9 cellular contexts compared by ENCODE assay signal in the genomic region with DNA sequence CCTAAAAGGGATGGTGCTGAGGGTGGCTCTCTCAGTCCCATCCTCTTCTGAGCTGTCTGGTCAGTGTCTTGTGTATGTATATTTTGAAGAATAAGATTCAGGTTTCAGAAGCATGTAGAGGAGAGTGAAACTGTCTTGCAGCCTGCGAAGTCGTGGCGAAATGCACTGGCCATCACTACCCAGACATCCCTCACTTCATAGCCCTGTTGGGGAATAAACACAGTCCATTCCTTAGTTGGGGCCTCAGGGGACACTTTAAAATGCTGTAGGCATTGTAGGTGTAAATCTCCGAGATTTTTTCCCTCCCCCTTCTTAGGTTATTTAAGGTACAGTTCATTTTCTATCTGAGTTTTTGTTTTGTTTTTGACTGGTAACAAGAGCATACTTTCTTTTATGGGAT.
DNase-seq lines count a peak whose midpoint lies in the region; ATAC-seq, FAIRE-seq and TF ChIP-seq lines count a peak whose summit lies in the region.
"Had no signal": no experiment of that assay in that cellular context is flagged by ENCODE, and none has a peak within 500 bp of the region (broad histone marks: within the 10 kb centered on the region; RNA-seq: fewer than 3 reads in every experiment).

No MANE protein-coding gene starts in this region.

- H3K9me3 ChIP-seq in A549 (no peaks in the 10 kb centered on the region), body of pancreas (no peaks in the 10 kb centered on the region)
- no peaks in the 10 kb centered on the region for H3K9me3 ChIP-seq in naive thymus-derived CD4-positive, alpha-beta T cell (ENCODE audit: control insufficient read depth in 2 of 3, low read length in 3 of 3)

- ATAC-seq in A549 (peak in 1 of 2 experiments; percentile 4; a peak in 3 of 6 replicates), body of pancreas (no peak), GM18873 (IDR thresholded peaks at IDR 0.05; ENCODE audit: low FRiP score, unreplicated experiment) (no peak)
- no peak for ATAC-seq in naive thymus-derived CD4-positive, alpha-beta T cell

- H3K4me1 ChIP-seq in A549 (peaks cover 46% of the 10 kb centered on the region), body of pancreas (peaks cover 62% of the 10 kb centered on the region)
- H3K4me1 ChIP-seq in naive thymus-derived CD4-positive, alpha-beta T cell (ENCODE audit: control insufficient read depth in 2 of 2, insufficient read depth in 2 of 2, low read length in 2 of 2) = peaks cover 24 to 27% of the 10 kb centered on the region in 2 donors

- intact Hi-C loops in body of pancreas (cut with DNase I) = no loop called here
- intact Hi-C loops in naive thymus-derived CD4-positive, alpha-beta T cell (cut with micrococcal nuclease) = loop anchor here (1.0 to 5.0 kb wide), 4 partner anchors 35 to 109 kb away; partner anchors contain the start of gene FLNB (in 2 of the 2)

- CTCF ChIA-PET in A549 (lab: Yijun Ruan, JAX) = no interaction called here
- CTCF ChIA-PET in naive thymus-derived CD4-positive, alpha-beta T cell (lab: Charles Lee) = interaction anchor here (0.5 to 0.9 kb wide), 3 partner anchors 10 to 49 kb away, joined by 3 to 5 read pairs (median 4); no protein-coding TSS in a partner anchor

- H3K27ac Mint-ChIP-seq in naive thymus-derived CD4-positive, alpha-beta T cell = peak overlapping the region in 8 of 9 donors; percentile 5 to 91 (median 84)

- no peak for FAIRE-seq in A549 (lab: Jason Lieb, UNC)

- peaks cover 12 to 45% (median 36%) of the 10 kb centered on the region in 7 donors for H3K4me1 Mint-ChIP-seq in naive thymus-derived CD4-positive, alpha-beta T cell

- H3K4me3 Mint-ChIP-seq in naive thymus-derived CD4-positive, alpha-beta T cell = peak overlapping the region in 2 of 10 donors; percentile 68 to 69

- H3K27me3 Mint-ChIP-seq in naive thymus-derived CD4-positive, alpha-beta T cell = no peaks in the 10 kb centered on the region

- TF ChIP-seq RAD21 in A549 (conservative IDR thresholded peaks at IDR 0.05 in 1 of 2, IDR thresholded peaks at IDR 0.05 in 1 of 2) = no peak

- H3K27me3 ChIP-seq in body of pancreas = no peaks in the 10 kb centered on the region
- H3K27me3 ChIP-seq in naive thymus-derived CD4-positive, alpha-beta T cell (ENCODE audit: control insufficient read depth in 2 of 2, insufficient read depth in 2 of 2, low read length in 2 of 2) = no peaks in the 10 kb centered on the region

- peaks cover 0 to 5% of the 10 kb centered on the region in 2 donors for H3K36me3 ChIP-seq in body of pancreas (replicated peaks in 1 of 2; ENCODE audit: insufficient read depth in 1 of 2, low read depth in 2 of 2)
- H3K36me3 ChIP-seq in naive thymus-derived CD4-positive, alpha-beta T cell (ENCODE audit: control insufficient read depth in 2 of 3, insufficient read depth in 3 of 3, low read length in 3 of 3) = peaks cover 0 to 31% (median 8%) of the 10 kb centered on the region in 3 experiments

- peaks cover 15 to 68% (median 42%) of the 10 kb centered on the region in 5 donors for H3K36me3 Mint-ChIP-seq in naive thymus-derived CD4-positive, alpha-beta T cell

- TF ChIP-seq CTCF in A549 (IDR thresholded peaks at IDR 0.05) = no peak
- TF ChIP-seq CTCF in GM20000 (IDR thresholded peaks at IDR 0.05; ENCODE audit: extremely low read depth, missing control alignments) = no peak
- no peak for TF ChIP-seq CTCF in body of pancreas (IDR thresholded peaks at IDR 0.05)

- H3K9me3 Mint-ChIP-seq in naive thymus-derived CD4-positive, alpha-beta T cell = no peaks in the 10 kb centered on the region

- no peak for TF ChIP-seq EP300 in A549 (IDR thresholded peaks at IDR 0.05)

- H3K4me2 ChIP-seq in A549 = peak overlapping the region; percentile 25; the same call in 1 of the 3 replicates

- DNase-seq in A549 (ENCODE audit: low read depth in 1 of 2, low spot score in 1 of 2) = no peak
- DNase-seq in GM20000 (ENCODE audit: low spot score) = peak; percentile 17
- DNase-seq in body of pancreas = no peak
- no peak for DNase-seq in naive thymus-derived CD4-positive, alpha-beta T cell
- DNase-seq in foreskin melanocyte = no peak
- no peak for DNase-seq in Kasumi-1 (lab: John Stamatoyannopoulos, UW)
- no peak for DNase-seq in COR-L47 (lab: John Stamatoyannopoulos, UW)
- DNase-seq: NCI-H2171 treated with DMSO at 0.1 percent for 48 hours had no signal

- POLR2A ChIA-PET in A549 (lab: Yijun Ruan, JAX) = no interaction called here
- POLR2A ChIA-PET in naive thymus-derived CD4-positive, alpha-beta T cell (lab: Charles Lee) = no interaction called here

- H3K27ac ChIP-seq in A549 = peak overlapping the region; percentile 29 to 39; a peak in 4 of 6 replicates
- H3K27ac ChIP-seq in body of pancreas = peak overlapping the region; percentile 11 to 77 (median 66)
- no peak overlapping the region for H3K27ac ChIP-seq in naive thymus-derived CD4-positive, alpha-beta T cell (ENCODE audit: low read depth, low read length)

- TF ChIP-seq POLR2A in A549 (IDR thresholded peaks at IDR 0.05; ENCODE audit: low read length) (no peak), body of pancreas (IDR thresholded peaks at IDR 0.05) (no peak)

- WGBS in A549 (ENCODE audit: missing lambda C conversion rate) = 80% methylated on average over 4 of the region's 4 CpGs
- WGBS in body of pancreas, 2 donors = 72 to 87% methylated on average over 4 of the region's 4 CpGs

- H3K4me3 ChIP-seq in A549 = no peak overlapping the region
- no peak overlapping the region for H3K4me3 ChIP-seq in body of pancreas
- H3K4me3 ChIP-seq in naive thymus-derived CD4-positive, alpha-beta T cell (ENCODE audit: low read length) = no peak overlapping the region

TF ChIP-seq in A549, 52 proteins besides CTCF, POLR2A, EP300 and RAD21:
- no peak for TF ChIP-seq TFCP2L1 (CRISPR knock-in tag; IDR thresholded peaks at IDR 0.05)
- no peak for TF ChIP-seq CHD2 (IDR thresholded peaks at IDR 0.05; ENCODE audit: low read length, partially characterized antibody)
- no peak for TF ChIP-seq ZFP36 (IDR thresholded peaks at IDR 0.05; ENCODE audit: borderline replicate concordance, partially characterized antibody)
- no peak for TF ChIP-seq MAZ (IDR thresholded peaks at IDR 0.05; ENCODE audit: borderline replicate concordance, low read depth, low read length)
- no peak for TF ChIP-seq HDAC2 (IDR thresholded peaks at IDR 0.05)
- TF ChIP-seq KDM5A (IDR thresholded peaks at IDR 0.05) = no peak
- no peak for TF ChIP-seq HOXB5 (CRISPR knock-in tag; IDR thresholded peaks at IDR 0.05)
- TF ChIP-seq ZNF302 (CRISPR knock-in tag; IDR thresholded peaks at IDR 0.05) = no peak
- TF ChIP-seq JUNB (IDR thresholded peaks at IDR 0.05) = no peak
